Comparison of ENCODE assay signal across 20 cellular contexts in genomic region chr5:88092358-88092757, GRCh38.
"Had no signal": no experiment of that assay in that cellular context is flagged by ENCODE, and none has a peak within 500 bp of the region (broad histone marks: within the 10 kb centered on the region; RNA-seq: fewer than 3 reads in every experiment).

No MANE protein-coding gene starts in this region.

- DNase-seq: activated B cell treated with CpG ODN at 0.5 μM for 24 hours; activated CD4-positive, alpha-beta T cell treated with anti-CD3 and anti-CD28 coated beads, Interleukin-2, amount 10 ng/mL, durations not matched to agents 24 days and 14 days; activated CD8-positive, alpha-beta memory T cell treated with anti-CD3 and anti-CD28 coated beads, Interleukin-2, amount 50 U/mL, for 48 hours; activated naive CD8-positive, alpha-beta T cell treated with anti-CD3 and anti-CD28 coated beads for 36 hours; brain microvascular endothelial cell; cortex of kidney; effector CD4-positive, alpha-beta T cell; foreskin fibroblast; left ventricle myocardium inferior; natural killer cell; right cardiac atrium; stimulated activated CD4-positive, alpha-beta T cell treated with anti-CD3 and anti-CD28 coated beads, Interleukin-15, amount 100 ng/mL, for 24 hours; stimulated activated CD4-positive, alpha-beta T cell treated with anti-CD3 and anti-CD28 coated beads, Interleukin-4, amount 100 ng/mL, for 4 hours; stimulated activated CD8-positive, alpha-beta memory T cell treated with anti-CD3 and anti-CD28 coated beads, Interleukin-4, amount 100 ng/mL, for 48 hours; stimulated activated naive CD8-positive, alpha-beta T cell treated with anti-CD3 and anti-CD28 coated beads, Interleukin-15, Interleukin-2, amounts not matched to agents 100 U/mL and 50 U/mL, for 24 hours; transverse colon had no signal

- H3K4me1 ChIP-seq: transverse colon had no signal

- H3K27me3 Mint-ChIP-seq: activated CD4-positive, alpha-beta T cell treated with anti-CD3 and anti-CD28 coated beads, Interleukin-2, amount 10 ng/mL, durations not matched to agents 24 days and 14 days; memory B cell had no signal

- H3K4me3 Mint-ChIP-seq: activated B cell treated with CpG ODN at 0.5 μM for 24 hours; activated CD4-positive, alpha-beta T cell treated with anti-CD3 and anti-CD28 coated beads, Interleukin-2, amount 10 ng/mL, durations not matched to agents 24 days and 14 days; activated naive CD8-positive, alpha-beta T cell treated with anti-CD3 and anti-CD28 coated beads for 36 hours; central memory CD8-positive, alpha-beta T cell; memory B cell; natural killer cell had no signal

- H3K27ac ChIP-seq: brain microvascular endothelial cell, left ventricle myocardium inferior, skin epidermis, transverse colon had no signal

- H3K9me3 Mint-ChIP-seq: activated B cell treated with CpG ODN at 0.5 μM for 24 hours; activated CD4-positive, alpha-beta T cell treated with anti-CD3 and anti-CD28 coated beads, Interleukin-2, amount 10 ng/mL, durations not matched to agents 24 days and 14 days; activated naive CD8-positive, alpha-beta T cell treated with anti-CD3 and anti-CD28 coated beads for 36 hours; central memory CD8-positive, alpha-beta T cell; memory B cell; natural killer cell had no signal

- ATAC-seq: natural killer cell; right cardiac atrium; stimulated activated naive CD8-positive, alpha-beta T cell treated with anti-CD3 and anti-CD28 coated beads, Interleukin-15, Interleukin-2, amounts not matched to agents 100 U/mL and 50 U/mL, for 24 hours had no signal

- H3K27ac Mint-ChIP-seq: activated B cell treated with CpG ODN at 0.5 μM for 24 hours; activated CD4-positive, alpha-beta T cell treated with anti-CD3 and anti-CD28 coated beads, Interleukin-2, amount 10 ng/mL, durations not matched to agents 24 days and 14 days; activated naive CD8-positive, alpha-beta T cell treated with anti-CD3 and anti-CD28 coated beads for 36 hours; memory B cell; natural killer cell; progenitor cell of endocrine pancreas had no signal

- H3K36me3 ChIP-seq: brain microvascular endothelial cell, left ventricle myocardium inferior, transverse colon had no signal

- H3K4me3 ChIP-seq: left ventricle myocardium inferior, skin epidermis, transverse colon had no signal

- H3K27me3 ChIP-seq: brain microvascular endothelial cell, transverse colon had no signal

- H3K36me3 Mint-ChIP-seq: activated naive CD8-positive, alpha-beta T cell treated with anti-CD3 and anti-CD28 coated beads for 36 hours; memory B cell; natural killer cell had no signal

- H3K9me3 ChIP-seq: left ventricle myocardium inferior, transverse colon had no signal

- H3K4me1 Mint-ChIP-seq: activated B cell treated with CpG ODN at 0.5 μM for 24 hours; activated CD4-positive, alpha-beta T cell treated with anti-CD3 and anti-CD28 coated beads, Interleukin-2, amount 10 ng/mL, durations not matched to agents 24 days and 14 days; activated naive CD8-positive, alpha-beta T cell treated with anti-CD3 and anti-CD28 coated beads for 36 hours; central memory CD8-positive, alpha-beta T cell; memory B cell; natural killer cell had no signal
